ENCODE assay signal across 21 cellular contexts in genomic region chr1:235124111-235124510, GRCh38. TPM values are rescaled to one million over a fixed set of nuclear protein-coding genes. Genes with fewer than 3 reads are reported as not detected.
A peak's percentile ranks its signal among the peaks of the same experiment; 100 is the strongest.
DNase-seq lines count a peak whose midpoint lies in the region; ATAC-seq lines count a peak whose summit lies in the region.
"Had no signal": no experiment of that assay in that cellular context is flagged by ENCODE, and none has a peak within 500 bp of the region (broad histone marks: within the 10 kb centered on the region; RNA-seq: fewer than 3 reads in every experiment).

No MANE protein-coding gene starts in this region.

- no peaks in the 10 kb centered on the region for H3K27me3 ChIP-seq in CD4-positive, CD25-positive, alpha-beta regulatory T cell (ENCODE audit: control insufficient read depth, insufficient read depth, low read length)
- H3K27me3 ChIP-seq: thyroid gland had no signal

- peak overlapping the region; percentile 47 for H3K4me3 ChIP-seq in CD4-positive, CD25-positive, alpha-beta regulatory T cell (ENCODE audit: low read depth, low read length)
- H3K4me3 ChIP-seq: thyroid gland had no signal

- H3K36me3 ChIP-seq in CD4-positive, CD25-positive, alpha-beta regulatory T cell (ENCODE audit: control insufficient read depth, insufficient read depth, low read length): peaks cover 31% of the 10 kb centered on the region

- peak overlapping the region; percentile 80 for H3K27ac Mint-ChIP-seq in T-helper 1 cell treated with Interleukin-12 subunit alpha and Interleukin-12 subunit beta and Interleukin-4 antibody, amounts not matched to agents 30 μg/mL and 1 μg/mL, for 36 hours
- peak overlapping the region in 1 of 3 donors; percentile 45 for H3K27ac Mint-ChIP-seq in CD4-positive, CD25-positive, alpha-beta regulatory T cell
- peak overlapping the region; percentile 41 for H3K27ac Mint-ChIP-seq in T-helper 17 cell
- no peak overlapping the region for H3K27ac Mint-ChIP-seq in central memory CD8-positive, alpha-beta T cell (ENCODE audit: low read depth)
- H3K27ac Mint-ChIP-seq: dendritic cell treated with granulocyte-macrophage colony-stimulating factor and Interleukin-4, amounts not matched to agents 40 ng/mL and 50 ng/mL, for 4 days had no signal

- peaks cover 42% of the 10 kb centered on the region for H3K4me1 Mint-ChIP-seq in T-helper 1 cell treated with Interleukin-12 subunit alpha and Interleukin-12 subunit beta and Interleukin-4 antibody, amounts not matched to agents 30 μg/mL and 1 μg/mL, for 36 hours (ENCODE audit: low read depth)
- peaks cover 29 to 78% (median 52%) of the 10 kb centered on the region in 4 donors for H3K4me1 Mint-ChIP-seq in CD4-positive, CD25-positive, alpha-beta regulatory T cell
- peaks cover 47% of the 10 kb centered on the region for H3K4me1 Mint-ChIP-seq in T-helper 17 cell
- peaks cover 53% of the 10 kb centered on the region for H3K4me1 Mint-ChIP-seq in central memory CD8-positive, alpha-beta T cell

- no peaks in the 10 kb centered on the region for H3K9me3 ChIP-seq in CD4-positive, CD25-positive, alpha-beta regulatory T cell (ENCODE audit: control insufficient read depth in 2 of 2, low read length in 2 of 2)
- H3K9me3 ChIP-seq in T-helper 17 cell (ENCODE audit: control insufficient read depth, low read length, poor library complexity, severe bottlenecking): no peaks in the 10 kb centered on the region
- H3K9me3 ChIP-seq: thyroid gland had no signal

- H3K4me1 ChIP-seq in CD4-positive, CD25-positive, alpha-beta regulatory T cell (ENCODE audit: control insufficient read depth, insufficient read depth, low read length, poor library complexity, severe bottlenecking): peaks cover 48% of the 10 kb centered on the region

- peak overlapping the region; percentile 54 for H3K4me3 Mint-ChIP-seq in T-helper 1 cell treated with Interleukin-12 subunit alpha and Interleukin-12 subunit beta and Interleukin-4 antibody, amounts not matched to agents 30 μg/mL and 1 μg/mL, for 36 hours
- H3K4me3 Mint-ChIP-seq in CD4-positive, CD25-positive, alpha-beta regulatory T cell: peak overlapping the region; percentile 67 to 87 (median 72)
- H3K4me3 Mint-ChIP-seq in T-helper 17 cell: no peak overlapping the region
- peak overlapping the region; percentile 44 for H3K4me3 Mint-ChIP-seq in central memory CD8-positive, alpha-beta T cell
- H3K4me3 Mint-ChIP-seq: dendritic cell treated with granulocyte-macrophage colony-stimulating factor and Interleukin-4, amounts not matched to agents 40 ng/mL and 50 ng/mL, for 4 days had no signal

- no peaks in the 10 kb centered on the region for H3K9me3 Mint-ChIP-seq in T-helper 1 cell treated with Interleukin-12 subunit alpha and Interleukin-12 subunit beta and Interleukin-4 antibody, amounts not matched to agents 30 μg/mL and 1 μg/mL, for 36 hours
- H3K9me3 Mint-ChIP-seq in CD4-positive, CD25-positive, alpha-beta regulatory T cell: no peaks in the 10 kb centered on the region
- H3K9me3 Mint-ChIP-seq in central memory CD8-positive, alpha-beta T cell: no peaks in the 10 kb centered on the region
- H3K9me3 Mint-ChIP-seq: dendritic cell treated with granulocyte-macrophage colony-stimulating factor and Interleukin-4, amounts not matched to agents 40 ng/mL and 50 ng/mL, for 4 days had no signal

- no peak for ATAC-seq in CD4-positive, CD25-positive, alpha-beta regulatory T cell (ENCODE audit: low read depth in 2 of 2)
- ATAC-seq in T-helper 17 cell (no peak), HG02610 (IDR thresholded peaks at IDR 0.05; ENCODE audit: unreplicated experiment) (no peak), HG03469 (IDR thresholded peaks at IDR 0.05; ENCODE audit: unreplicated experiment) (no peak)
- ATAC-seq in central memory CD8-positive, alpha-beta T cell (replicated peaks; ENCODE audit: extremely low read depth, poor library complexity, severe bottlenecking): no peak
- ATAC-seq: left colon, PC-3 had no signal

- DNase-seq in T-helper 1 cell (no peak), T-helper 17 cell (no peak), NCI-H1105 treated with DMSO at 0.1 percent for 48 hours (lab: John Stamatoyannopoulos, UW) (no peak)
- no peak for DNase-seq in CD4-positive, CD25-positive, alpha-beta regulatory T cell
- no peak for DNase-seq in central memory CD8-positive, alpha-beta T cell (ENCODE audit: low spot score in 2 of 2)
- DNase-seq: 8988T, activated gamma-delta T cell treated with Interleukin-2 at 50 U/mL for 16 hours, C1 segment of cervical spinal cord, left colon, midbrain, NCI-H1436, NCI-H2171, NCI-H69, PC-3, retina, thyroid gland had no signal

- peak overlapping the region; percentile 29 for H3K27ac ChIP-seq in CD4-positive, CD25-positive, alpha-beta regulatory T cell (ENCODE audit: insufficient read depth, low read length, poor library complexity, severe bottlenecking)
- H3K27ac ChIP-seq: epithelial cell of prostate, thyroid gland had no signal

- no peaks in the 10 kb centered on the region for H3K27me3 Mint-ChIP-seq in T-helper 1 cell treated with Interleukin-12 subunit alpha and Interleukin-12 subunit beta and Interleukin-4 antibody, amounts not matched to agents 30 μg/mL and 1 μg/mL, for 36 hours (ENCODE audit: low read depth)
- H3K27me3 Mint-ChIP-seq in CD4-positive, CD25-positive, alpha-beta regulatory T cell: peaks cover 5% of the 10 kb centered on the region
- H3K27me3 Mint-ChIP-seq in T-helper 17 cell: no peaks in the 10 kb centered on the region
- H3K27me3 Mint-ChIP-seq in central memory CD8-positive, alpha-beta T cell: no peaks in the 10 kb centered on the region
- H3K27me3 Mint-ChIP-seq: dendritic cell treated with granulocyte-macrophage colony-stimulating factor and Interleukin-4, amounts not matched to agents 40 ng/mL and 50 ng/mL, for 4 days had no signal

- peaks cover 42% of the 10 kb centered on the region for H3K36me3 Mint-ChIP-seq in T-helper 1 cell treated with Interleukin-12 subunit alpha and Interleukin-12 subunit beta and Interleukin-4 antibody, amounts not matched to agents 30 μg/mL and 1 μg/mL, for 36 hours (ENCODE audit: low read depth)
- H3K36me3 Mint-ChIP-seq in CD4-positive, CD25-positive, alpha-beta regulatory T cell: peaks cover 26% of the 10 kb centered on the region
- H3K36me3 Mint-ChIP-seq in T-helper 17 cell (ENCODE audit: low read depth): peaks cover 2% of the 10 kb centered on the region
- H3K36me3 Mint-ChIP-seq in central memory CD8-positive, alpha-beta T cell (ENCODE audit: insufficient read depth): peaks cover 60% of the 10 kb centered on the region

RNA-seq across cellular contexts. Expression of gene TOMM20, which starts 4.5 kb away (rescaled TPM):
- 102 TPM for total RNA-seq in CD4-positive, CD25-positive, alpha-beta regulatory T cell
- 10 to 100 TPM; 50.5 to 67.9 (median 55.2) TPM for polyA plus RNA-seq in CD4-positive, CD25-positive, alpha-beta regulatory T cell
- 100 to 1,000 TPM; 105 to 112 TPM for total RNA-seq in T-helper 17 cell

RNA-seq across cellular contexts. Expression of gene RBM34, which starts 36.9 kb away (rescaled TPM):
- 175 TPM for total RNA-seq in CD4-positive, CD25-positive, alpha-beta regulatory T cell
- 10 to 100 TPM; 68.9 to 74.8 (median 70.2) TPM for polyA plus RNA-seq in CD4-positive, CD25-positive, alpha-beta regulatory T cell
- 100 to 1,000 TPM; 147 to 148 TPM for total RNA-seq in T-helper 17 cell
